ENCODE assay signal across 11 cellular contexts in genomic region chr1:45621501-45621836, GRCh38. TPM values are rescaled to one million over a fixed set of nuclear protein-coding genes. Genes with fewer than 3 reads are reported as not detected.
DNase-seq lines count a peak whose midpoint lies in the region; ATAC-seq, FAIRE-seq and TF ChIP-seq lines count a peak whose summit lies in the region.
"Had no signal": no experiment of that assay in that cellular context is flagged by ENCODE, and none has a peak within 500 bp of the region (broad histone marks: within the 10 kb centered on the region; RNA-seq: fewer than 3 reads in every experiment).

No MANE protein-coding gene starts in this region.

- no peaks in the 10 kb centered on the region for H3K27me3 ChIP-seq in HCT116 (ENCODE audit: insufficient read depth, low read length)
- no peaks in the 10 kb centered on the region for H3K27me3 ChIP-seq in stomach
- no peaks in the 10 kb centered on the region for H3K27me3 ChIP-seq in Caco-2 (replicated peaks; ENCODE audit: control insufficient read depth, insufficient read depth, low read length)

- no peak overlapping the region for H3K4me2 ChIP-seq in HCT116 (ENCODE audit: low read length)

- 20 to 47% (median 29%) methylated on average over 1 to 3 of the region's 3 CpGs for WGBS in stomach, 5 donors

- H3K9me3 Mint-ChIP-seq in WTC11, result no peaks in the 10 kb centered on the region
- H3K9me3 Mint-ChIP-seq in Caco-2 (ENCODE audit: unreplicated experiment), result no peaks in the 10 kb centered on the region
- H3K9me3 Mint-ChIP-seq: naive B cell had no signal

- TF ChIP-seq RAD21 in HCT116 (IDR thresholded peaks at IDR 0.05; ENCODE audit: low read depth), result no peak

- POLR2A ChIA-PET in HCT116 (lab: Charles Lee) (no interaction called here), WTC11 (lab: Charles Lee) (interaction anchor here (0.8 kb wide), 1 partner anchor 37 kb away, joined by 3 read pairs; no protein-coding TSS in a partner anchor), Caco-2 (lab: Charles Lee) (no interaction called here)

- DNase-seq in HCT116 (ENCODE audit: low read depth, low spot score) (no peak), WTC11 (ENCODE audit: low spot score) (no peak), iPS-NIHi7 (ENCODE audit: extremely low spot score) (peak; percentile 13), stomach (no peak), RCC 7860 (ENCODE audit: low spot score) (no peak), Caco-2 (no peak), mesenteric fat pad (ENCODE audit: low spot score) (no peak)
- DNase-seq: central memory CD4-positive, alpha-beta T cell; KG1; naive B cell; NCI-H226 had no signal

- peaks cover 5% of the 10 kb centered on the region; the same call in 1 of the 2 replicates for H4K20me1 ChIP-seq in HCT116 (ENCODE audit: insufficient read depth)

- 0 out of 2 replicates have a peak overlapping the region, but pooled peaks have one; percentile 27 for H3K27ac Mint-ChIP-seq in WTC11
- no peak overlapping the region for H3K27ac Mint-ChIP-seq in Caco-2 (ENCODE audit: unreplicated experiment)

- no peaks in the 10 kb centered on the region for H3K4me1 ChIP-seq in HCT116 (ENCODE audit: control insufficient read depth in 1 of 2, insufficient read depth in 2 of 2, low read length in 2 of 2)
- H3K4me1 ChIP-seq in stomach, result peaks cover 3 to 27% (median 12%) of the 10 kb centered on the region in 4 donors
- H3K4me1 ChIP-seq in Caco-2, result no peaks in the 10 kb centered on the region

- CTCF ChIA-PET in HCT116 (lab: Charles Lee) (no interaction called here), WTC11 (lab: Charles Lee) (interaction anchor here (0.8 to 1.2 kb wide), 2 partner anchors 261 to 603 kb away, joined by 3 read pairs; no protein-coding TSS in a partner anchor), Caco-2 (lab: Charles Lee) (no interaction called here)

- intact Hi-C loops in HCT116 (cut with micrococcal nuclease) (no loop called here), stomach (cut with DNase I; ENCODE audit: low total_unique reads) (no loop called here), Caco-2 (cut with micrococcal nuclease; ENCODE audit: unreplicated experiment) (no loop called here)

- no peaks in the 10 kb centered on the region for H3K9me2 ChIP-seq in HCT116 (ENCODE audit: insufficient read depth)

- H3K4me3 Mint-ChIP-seq in WTC11, result no peak overlapping the region
- H3K4me3 Mint-ChIP-seq in Caco-2 (ENCODE audit: unreplicated experiment), result no peak overlapping the region
- H3K4me3 Mint-ChIP-seq: naive B cell had no signal

- TF ChIP-seq EP300 in stomach (IDR thresholded peaks at IDR 0.05), result no peak

- no peak overlapping the region for H2AFZ ChIP-seq in HCT116 (ENCODE audit: low read depth, low read length, poor library complexity, severe bottlenecking)

- RAD21 ChIA-PET in HCT116 (lab: Charles Lee; ENCODE audit: low non-redundant PET in 1 of 2, low total read pairs in 2 of 2, uncharacterized antibody in 2 of 2, unreplicated experiment in 2 of 2), result no interaction called here

- BruUV-seq in HCT116 (replicated peaks; lab: Mats Ljungman, UMichigan) (no TSS peak), Caco-2 (replicated peaks; lab: Mats Ljungman, UMichigan) (no TSS peak)

- H3K27me3 Mint-ChIP-seq in WTC11 (ENCODE audit: low read depth), result no peaks in the 10 kb centered on the region
- H3K27me3 Mint-ChIP-seq in Caco-2 (ENCODE audit: insufficient read depth, unreplicated experiment), result no peaks in the 10 kb centered on the region
- H3K27me3 Mint-ChIP-seq: naive B cell had no signal

- H3K9me3 ChIP-seq in HCT116 (ENCODE audit: control insufficient read depth in 1 of 2, insufficient read depth in 1 of 2, low read depth in 1 of 2, low read length in 2 of 2) (no peaks in the 10 kb centered on the region), stomach (no peaks in the 10 kb centered on the region), Caco-2 (no peaks in the 10 kb centered on the region)

- ATAC-seq in HCT116 (peak; percentile 12; the same call in 1 of the 2 replicates), WTC11 (no peak)

- TF ChIP-seq POLR2A in HCT116 (IDR thresholded peaks at IDR 0.05; ENCODE audit: borderline replicate concordance, extremely low read depth, insufficient read depth, insufficient read length), result no peak
- TF ChIP-seq POLR2A in stomach (IDR thresholded peaks at IDR 0.05), result no peak

- H3K36me3 ChIP-seq in HCT116 (ENCODE audit: control insufficient read depth in 1 of 2, insufficient read depth in 2 of 2, low read length in 2 of 2) (peaks cover 17 to 25% of the 10 kb centered on the region in 2 experiments; a peak in 2 of 4 replicates), stomach (peaks cover 35 to 92% (median 79%) of the 10 kb centered on the region in 4 donors), Caco-2 (ENCODE audit: control insufficient read depth, insufficient read depth, low read length) (peaks cover 2% of the 10 kb centered on the region; the same call in 1 of the 2 replicates)

- H3K27ac ChIP-seq in HCT116 (ENCODE audit: low read depth, low read length) (no peak overlapping the region; the same call in 1 of the 2 replicates), stomach (peak overlapping the region in 4 of 5 donors; percentile 47 to 71 (median 52))

- H3K4me3 ChIP-seq in HCT116 (replicated peaks in 1 of 2; ENCODE audit: low read depth in 1 of 2, low read length in 2 of 2) (no peak overlapping the region), stomach (no peak overlapping the region), Caco-2 (ENCODE audit: low read depth, low read length) (no peak overlapping the region)

- no peak overlapping the region for H3K9ac ChIP-seq in HCT116 (ENCODE audit: low read length)

- no peak for FAIRE-seq in RCC 7860 (lab: Jason Lieb, UNC)

- no peaks in the 10 kb centered on the region for H3K79me2 ChIP-seq in HCT116 (ENCODE audit: insufficient read depth, low read length)

- TF ChIP-seq CTCF in HCT116 (IDR thresholded peaks at IDR 0.05 in 2 of 3, conservative IDR thresholded peaks at IDR 0.05 in 1 of 3; ENCODE audit: borderline replicate concordance in 1 of 3, insufficient read depth in 1 of 3, low read depth in 2 of 3, low read length in 2 of 3), result no peak
- no peak for TF ChIP-seq CTCF in WTC11 (IDR thresholded peaks at IDR 0.05)
- no peak for TF ChIP-seq CTCF in stomach (IDR thresholded peaks at IDR 0.05)
- no peak for TF ChIP-seq CTCF in Caco-2 (IDR thresholded peaks at IDR 0.05; ENCODE audit: insufficient read depth in 1 of 2, low read depth in 1 of 2, low read length in 1 of 2, severe bottlenecking in 1 of 2, unreplicated experiment in 1 of 2)

- H3K36me3 Mint-ChIP-seq in WTC11 (peaks cover 31% of the 10 kb centered on the region), Caco-2 (ENCODE audit: insufficient read depth, unreplicated experiment) (peaks cover 83% of the 10 kb centered on the region)

- peaks cover 4% of the 10 kb centered on the region; the same call in 1 of the 2 replicates for H3K4me1 Mint-ChIP-seq in WTC11
- H3K4me1 Mint-ChIP-seq in Caco-2 (ENCODE audit: low read depth, unreplicated experiment), result no peaks in the 10 kb centered on the region

TF ChIP-seq in HCT116, 20 proteins besides CTCF, POLR2A, EP300 and RAD21:
- TF ChIP-seq JUND (IDR thresholded peaks at IDR 0.05) (no peak), ELF1 (IDR thresholded peaks at IDR 0.05; ENCODE audit: borderline replicate concordance, low read depth) (no peak), ZNF274 (IDR thresholded peaks at IDR 0.05; ENCODE audit: low read depth, low read length) (no peak), CBX3 (IDR thresholded peaks at IDR 0.05; ENCODE audit: low read depth) (no peak), EZH2phosphoT487 (IDR thresholded peaks at IDR 0.05; ENCODE audit: borderline replicate concordance) (no peak)

TF ChIP-seq in WTC11, 78 proteins besides CTCF, POLR2A, EP300 and RAD21 (continues in another document):
- TF ChIP-seq MAX (CRISPR knock-in tag; IDR thresholded peaks at IDR 0.05) (no peak), SMAD3 (CRISPR knock-in tag; IDR thresholded peaks at IDR 0.05; ENCODE audit: borderline replicate concordance) (no peak), TCF7 (CRISPR knock-in tag; IDR thresholded peaks at IDR 0.05; ENCODE audit: low read depth) (no peak), SP1 (CRISPR knock-in tag; conservative IDR thresholded peaks at IDR 0.05) (no peak), PRRX2 (CRISPR knock-in tag; IDR thresholded peaks at IDR 0.05) (no peak), MXD4 (CRISPR knock-in tag; IDR thresholded peaks at IDR 0.05; ENCODE audit: borderline replicate concordance) (no peak), ZNF425 (CRISPR knock-in tag; conservative IDR thresholded peaks at IDR 0.05) (no peak), NR2C2 (CRISPR knock-in tag; IDR thresholded peaks at IDR 0.05) (no peak), NFYB (CRISPR knock-in tag; conservative IDR thresholded peaks at IDR 0.05; ENCODE audit: low read depth) (no peak), NR1H2 (CRISPR knock-in tag; IDR thresholded peaks at IDR 0.05) (no peak)

RNA-seq across cellular contexts. Expression of gene CCDC17, which starts 2.4 kb away (rescaled TPM):
- total RNA-seq in HCT116 (2021; ENCODE audit: unreplicated experiment) (2.4 TPM), WTC11 (2021) (2.1 to 3.5 TPM (median 2.4 TPM) in 3 replicates), stomach (10 to 100 TPM in 2 of 5 donors, 1 to 10 TPM in 2, not detected in 1; 5.1 to 17.1 (median 11.1) TPM), Caco-2 (2022) (1.9 and 2.4 TPM in 2 replicates), mesenteric fat pad (2.4 TPM)
- 0.62 and 0.84 TPM in 2 replicates for polyA plus RNA-seq in HCT116 (2012)
- under 1 TPM in 2 of 3 donors, not detected in 1; 0.68 to 0.83 TPM for polyA plus RNA-seq in stomach

RNA-seq across cellular contexts. Expression of gene NASP, which starts 37.6 kb away (rescaled TPM):
- total RNA-seq in HCT116 (2021; ENCODE audit: unreplicated experiment) (185 TPM), WTC11 (2021) (488 to 535 TPM (median 489 TPM) in 3 replicates), stomach (100 to 1,000 TPM in 2 of 5 donors, 10 to 100 TPM in 3; 14.0 to 107 (median 51.8) TPM), Caco-2 (2022) (174 and 183 TPM in 2 replicates), mesenteric fat pad (57.6 TPM)
- 133 and 138 TPM in 2 replicates for polyA plus RNA-seq in HCT116 (2012)
- polyA plus RNA-seq in stomach, result 100 to 1,000 TPM in 1 of 3 donors, 10 to 100 TPM in 2; 78.7 to 119 (median 79.9) TPM
